8 cellular contexts compared by ENCODE assay signal in the genomic region with DNA sequence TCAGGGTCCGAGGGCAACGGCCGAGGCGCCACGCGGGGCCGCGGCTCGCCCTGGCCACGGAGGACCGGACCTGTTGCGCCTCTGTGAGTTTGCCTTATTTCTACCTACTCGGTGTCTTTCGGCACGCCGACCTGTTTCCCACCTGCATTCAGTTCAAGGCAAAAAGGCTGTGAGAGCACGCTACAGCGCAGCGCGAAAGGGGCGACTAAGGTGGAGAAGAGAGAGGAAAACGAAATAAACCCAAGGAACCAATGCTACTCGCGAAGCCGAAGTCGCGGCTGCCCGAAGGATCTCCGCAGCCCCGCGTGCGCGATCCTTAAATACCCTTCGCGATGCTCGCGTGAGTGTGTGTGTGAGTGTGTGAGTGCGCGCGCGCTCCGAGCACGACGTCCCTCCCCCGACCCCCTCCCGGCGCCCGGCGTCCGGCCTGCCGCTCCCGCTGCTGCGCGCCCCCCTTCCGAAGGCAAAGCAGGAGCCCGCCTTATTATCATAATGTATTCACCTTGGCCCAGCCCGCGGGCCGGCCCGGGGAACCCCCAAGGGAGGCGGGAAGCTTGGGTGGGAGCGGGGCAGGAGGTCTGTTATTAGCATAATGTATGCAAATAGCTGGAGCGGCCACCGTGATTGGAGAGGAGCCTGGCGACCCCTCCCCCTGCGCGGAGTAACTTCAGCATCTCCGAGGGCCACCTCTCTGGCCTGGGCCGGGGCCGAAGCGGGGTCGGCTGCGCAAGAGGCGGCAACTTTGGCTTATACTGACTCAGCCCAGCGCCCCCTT. TPM values are rescaled to one million over a fixed set of nuclear protein-coding genes. Genes with fewer than 3 reads are reported as not detected.
A peak's percentile ranks its signal among the peaks of the same experiment; 100 is the strongest.
DNase-seq lines count a peak whose midpoint lies in the region; ATAC-seq and TF ChIP-seq lines count a peak whose summit lies in the region.

A gene (minus strand): TSS at position 293 of the 775 bp plus-strand sequence.

- H3K27me3 ChIP-seq in adrenal gland (peaks cover 44% of the 10 kb centered on the region), right cardiac atrium (ENCODE audit: control insufficient read depth, insufficient read depth) (no peaks in the 10 kb centered on the region)

- peaks cover 10 to 18% of the 10 kb centered on the region in 2 donors for H3K4me1 ChIP-seq in adrenal gland (replicated peaks in 1 of 2)
- peaks cover 3% of the 10 kb centered on the region for H3K4me1 ChIP-seq in right cardiac atrium (ENCODE audit: control insufficient read depth, insufficient read depth, low read length)

- no peak for TF ChIP-seq POLR2A in adrenal gland (IDR thresholded peaks at IDR 0.05)

- peak; percentile 42 for ATAC-seq in GM21423 (IDR thresholded peaks at IDR 0.05; ENCODE audit: unreplicated experiment)
- peak; percentile 76 to 86 for ATAC-seq in right cardiac atrium
- ATAC-seq in HG02623 (IDR thresholded peaks at IDR 0.05; ENCODE audit: unreplicated experiment) = no peak

- H3K9me3 ChIP-seq in adrenal gland (replicated peaks in 1 of 3) = no peaks in the 10 kb centered on the region
- no peaks in the 10 kb centered on the region for H3K9me3 ChIP-seq in right cardiac atrium (ENCODE audit: control insufficient read depth, low read length)

- no peak within 1 kb of the TSS for H3K27ac ChIP-seq in adrenal gland
- no peak within 1 kb of the TSS for H3K27ac ChIP-seq in right cardiac atrium (ENCODE audit: low read length)

- TF ChIP-seq CTCF in adrenal gland (IDR thresholded peaks at IDR 0.05) = no peak

- peak within 1 kb of the TSS in 2 of 4 donors; percentile 43 to 65 for H3K4me3 ChIP-seq in adrenal gland
- peak within 1 kb of the TSS; percentile 73 for H3K4me3 ChIP-seq in right cardiac atrium (ENCODE audit: low read length)

- DNase-seq in SK-N-DZ (ENCODE audit: low spot score) (peak; percentile 80), adrenal gland (peak; percentile 18 to 56 (median 41)), right cardiac atrium (peak; percentile 47 to 79 (median 71)), putamen (ENCODE audit: low spot score) (peak; percentile 44), NCI-H2171 (lab: John Stamatoyannopoulos, UW) (no peak), NCI-H345 treated with DMSO at 0.1 percent for 48 hours (lab: John Stamatoyannopoulos, UW; ENCODE audit: unreplicated experiment) (no peak)

- 1 to 2% (median 1%) methylated on average over 19 to 75 of the region's 75 CpGs for WGBS in adrenal gland, 4 donors
- WGBS in right cardiac atrium = under 1% methylated on average over 75 of the region's 75 CpGs

- no peaks in the 10 kb centered on the region for H3K36me3 ChIP-seq in adrenal gland (replicated peaks in 1 of 2)

- intact Hi-C loops in adrenal gland (cut with DNase I) = no loop called here
- intact Hi-C loops in right cardiac atrium (cut with DNase I) = no loop called here

RNA-seq across cellular contexts. Expression of the gene that starts here (rescaled TPM):
- 0.01 TPM in 1 of 2 replicates, not detected in the other for polyA plus RNA-seq in SK-N-DZ (2014; cell fraction: cytosol; rRNA removed)
- 0.01 TPM in 1 of 2 replicates, not detected in the other for polyA plus RNA-seq in SK-N-DZ (2014; cell fraction: nucleus; rRNA removed)
- total RNA-seq in adrenal gland (1 to 10 TPM in 2 of 8 donors, under 1 TPM in 6; 0.14 to 1.6 (median 0.47) TPM), right cardiac atrium (under 1 TPM; 0.22 to 0.77 (median 0.51) TPM)
- polyA plus RNA-seq in adrenal gland (under 1 TPM; 0.05 to 0.54 (median 0.16) TPM), right cardiac atrium (0.29 TPM)

Comparison
In these comparisons a context has a peak if more than half of its experiments do, and no peak if none do; other contexts are left out.
1. Peak in DNase-seq, ATAC-seq and H3K4me3 ChIP-seq in right cardiac atrium; RNA of the gene not detected or under 1 TPM.
2. DNase-seq: peak in SK-N-DZ (single experiment), adrenal gland (7 of 7) and putamen (single experiment); none in NCI-H2171 (single experiment) and NCI-H345 treated with DMSO at 0.1 percent for 48 hours (single experiment).